ENCODE assay signal across 10 cellular contexts in the genomic region with DNA sequence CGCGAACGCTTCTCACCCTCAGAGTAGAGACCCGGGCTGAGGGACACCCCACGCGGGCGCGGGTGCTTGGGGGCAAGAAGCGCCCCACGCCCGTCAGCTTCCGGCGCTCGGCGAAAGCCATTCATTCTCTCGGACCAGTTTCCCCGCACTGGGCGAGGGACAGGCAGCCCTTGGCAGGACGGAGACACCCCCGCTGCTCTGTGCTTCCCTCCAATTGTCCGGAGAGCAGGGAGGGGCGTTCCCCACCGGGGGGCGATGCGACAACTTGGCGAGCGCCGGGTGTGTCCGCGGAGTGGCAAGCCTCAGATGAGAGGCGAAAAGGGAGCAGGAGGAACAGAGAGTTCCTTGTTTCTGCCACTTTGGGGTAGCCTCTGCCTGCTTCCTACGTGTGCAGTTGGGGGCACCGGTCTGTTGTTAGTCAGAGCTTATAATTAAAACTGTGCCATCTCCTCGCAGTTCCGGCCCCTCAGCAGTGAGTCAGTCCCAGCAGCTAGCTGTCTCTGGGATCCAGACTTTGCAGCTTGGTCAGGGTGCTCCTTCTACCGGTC. TPM values are rescaled to one million over a fixed set of nuclear protein-coding genes. Genes with fewer than 3 reads are reported as not detected.
DNase-seq lines count a peak whose midpoint lies in the region; TF ChIP-seq lines count a peak whose summit lies in the region.
"Had no signal": no experiment of that assay in that cellular context is flagged by ENCODE, and none has a peak within 500 bp of the region (broad histone marks: within the 10 kb centered on the region; RNA-seq: fewer than 3 reads in every experiment).

No MANE protein-coding gene starts in this region.

- no peak overlapping the region for H3K27ac Mint-ChIP-seq in osteocyte (ENCODE audit: unreplicated experiment)
- no peak overlapping the region for H3K27ac Mint-ChIP-seq in MCF 10A (ENCODE audit: low read depth, unreplicated experiment)

- CTCF ChIA-PET in HEK293T (lab: Yijun Ruan, JAX), result no interaction called here
- CTCF ChIA-PET in MCF 10A (lab: Yijun Ruan, JAX), result interaction anchor here (0.7 kb wide), 1 partner anchor 11 kb away, joined by 3 read pairs; no protein-coding TSS in a partner anchor

- peak overlapping the region; percentile 68 for H3K4me3 ChIP-seq in fibroblast of pulmonary artery (replicated peaks; ENCODE audit: low read depth, low read length)
- H3K4me3 ChIP-seq: colonic mucosa had no signal

- peak; percentile 10 for DNase-seq in GM13976 (ENCODE audit: low spot score)
- peak; percentile 80 for DNase-seq in NCI-H69 (lab: John Stamatoyannopoulos, UW)
- no peak for DNase-seq in fibroblast of pulmonary artery (ENCODE audit: low read depth)
- DNase-seq in osteocyte (ENCODE audit: extremely low spot score, unreplicated experiment), result no peak
- no peak for DNase-seq in HEK293T (ENCODE audit: extremely low spot score)
- DNase-seq in HCEC 1CT, result no peak
- DNase-seq in MCF 10A (ENCODE audit: unreplicated experiment), result no peak
- DNase-seq in KG1 (lab: John Stamatoyannopoulos, UW), result no peak
- DNase-seq: colonic mucosa, Kasumi-1 had no signal

- H3K27me3 Mint-ChIP-seq in osteocyte (ENCODE audit: unreplicated experiment) (peaks cover 42% of the 10 kb centered on the region), MCF 10A (ENCODE audit: insufficient read depth, unreplicated experiment) (peaks cover 80% of the 10 kb centered on the region)

- no TSS peak for BruUV-seq in MCF 10A (replicated peaks; lab: Mats Ljungman, UMichigan)

- intact Hi-C loops in MCF 10A (cut with micrococcal nuclease), result no loop called here

- peak overlapping the region; percentile 45 for H3K4me3 Mint-ChIP-seq in osteocyte (ENCODE audit: unreplicated experiment)
- no peak overlapping the region for H3K4me3 Mint-ChIP-seq in MCF 10A (ENCODE audit: unreplicated experiment)

- POLR2A ChIA-PET in HEK293T (lab: Yijun Ruan, JAX), result no interaction called here
- POLR2A ChIA-PET in MCF 10A (lab: Yijun Ruan, JAX), result no interaction called here

- H3K4me1 Mint-ChIP-seq in osteocyte (ENCODE audit: unreplicated experiment) (peaks cover 13% of the 10 kb centered on the region), MCF 10A (ENCODE audit: insufficient read depth, unreplicated experiment) (no peaks in the 10 kb centered on the region)

- TF ChIP-seq CTCF in GM13976 (IDR thresholded peaks at IDR 0.05; ENCODE audit: borderline replicate concordance, control extremely low read depth, extremely low read depth, insufficient read depth, missing control alignments) (no peak), fibroblast of pulmonary artery (IDR thresholded peaks at IDR 0.05; ENCODE audit: low read length, missing control alignments) (no peak), osteocyte (IDR thresholded peaks at IDR 0.05) (no peak), MCF 10A (IDR thresholded peaks at IDR 0.05; ENCODE audit: unreplicated experiment) (no peak)

- no peaks in the 10 kb centered on the region for H3K36me3 Mint-ChIP-seq in osteocyte (ENCODE audit: unreplicated experiment)
- H3K36me3 Mint-ChIP-seq in MCF 10A (ENCODE audit: insufficient read depth, unreplicated experiment), result no peaks in the 10 kb centered on the region

- in situ Hi-C loops in GM13976 (cut with MboI; ENCODE audit: low sequenced_read_pairs, unreplicated experiment), result no loop called here

- H3K9me3 Mint-ChIP-seq in osteocyte (ENCODE audit: unreplicated experiment), result peaks cover 6% of the 10 kb centered on the region
- H3K9me3 Mint-ChIP-seq in MCF 10A (ENCODE audit: unreplicated experiment), result no peaks in the 10 kb centered on the region

TF ChIP-seq in HEK293T, 16 proteins besides CTCF, POLR2A, EP300 and RAD21:
- TF ChIP-seq FOXA1 (IDR thresholded peaks at IDR 0.05) (no peak), FOXM1 (IDR thresholded peaks at IDR 0.05; ENCODE audit: borderline replicate concordance) (no peak)
TF ChIP-seq in HEK293T: peak in this region for 0.

RNA-seq across cellular contexts. Expression of gene GPR158, which starts 1.7 kb away (rescaled TPM):
- total RNA-seq in osteocyte (0.19 and 0.24 TPM in 2 replicates), MCF 10A (2022) (not detected in 2 replicates)

Comparison
In these comparisons a context has a peak if more than half of its experiments do, and no peak if none do; other contexts are left out.
1. DNase-seq: peak in GM13976 (single experiment) and NCI-H69 (single experiment); none in fibroblast of pulmonary artery (single experiment), osteocyte (single experiment), HEK293T (single experiment), HCEC 1CT (single experiment), MCF 10A (single experiment) and KG1 (single experiment).